ENCODE assay signal across 17 cellular contexts in genomic region chr9:36966371-36967097, GRCh38.
DNase-seq lines count a peak whose midpoint lies in the region; TF ChIP-seq lines count a peak whose summit lies in the region.
"Had no signal": no experiment of that assay in that cellular context is flagged by ENCODE, and none has a peak within 500 bp of the region (broad histone marks: within the 10 kb centered on the region; RNA-seq: fewer than 3 reads in every experiment).

No MANE protein-coding gene starts in this region.

- TF ChIP-seq CTCF in H9 (conservative IDR thresholded peaks at IDR 0.05) (no peak), SK-N-SH (IDR thresholded peaks at IDR 0.05) (no peak)

- no peak overlapping the region for H3T11ph ChIP-seq in H9 (ENCODE audit: low read length)

- H2BK15ac ChIP-seq in H9 (ENCODE audit: low read depth, low read length) (no peak overlapping the region), neuronal stem cell (ENCODE audit: low read length) (peak overlapping the region; percentile 31)

- no peak overlapping the region for H2BK20ac ChIP-seq in H9 (ENCODE audit: low read depth, low read length, poor library complexity, severe bottlenecking)

- H3K4me1 ChIP-seq in H9 (ENCODE audit: insufficient read depth, low read length) (no peaks in the 10 kb centered on the region), neuronal stem cell (ENCODE audit: control insufficient read depth in 2 of 2, insufficient read depth in 1 of 2, low read depth in 1 of 2, low read length in 2 of 2) (peaks cover 0 to 2% of the 10 kb centered on the region in 2 donors), SK-N-SH (ENCODE audit: control insufficient read depth in 1 of 2, insufficient read depth in 2 of 2, low read depth in 1 of 2, low read length in 1 of 2) (peaks cover 0 to 2% of the 10 kb centered on the region in 2 experiments; a peak in 1 of 4 replicates)

- H2BK5ac ChIP-seq in H9 (ENCODE audit: insufficient read length, low read length): no peak overlapping the region
- H2BK5ac ChIP-seq in neuronal stem cell (ENCODE audit: low read length): no peak overlapping the region

- H3K27ac ChIP-seq in H9 (ENCODE audit: insufficient read length, low read depth, low read length): no peak overlapping the region
- H3K27ac ChIP-seq in neuronal stem cell (replicated peaks; ENCODE audit: low read length): no peak overlapping the region
- no peak overlapping the region for H3K27ac ChIP-seq in SK-N-SH (ENCODE audit: low read depth in 2 of 2, low read length in 1 of 2)
- H3K27ac ChIP-seq: RWPE1 had no signal

- no peak overlapping the region for H2AFZ ChIP-seq in H9 (ENCODE audit: low read length)
- no peak overlapping the region for H2AFZ ChIP-seq in neuronal stem cell (ENCODE audit: low read length)
- H2AFZ ChIP-seq in SK-N-SH (ENCODE audit: low read depth): no peak overlapping the region

- H3K36me3 ChIP-seq in neuronal stem cell (replicated peaks in 1 of 2; ENCODE audit: control insufficient read depth in 2 of 2, insufficient read depth in 2 of 2, low read length in 2 of 2) (peaks cover 0 to 59% of the 10 kb centered on the region in 2 donors), SK-N-SH (replicated peaks in 1 of 2; ENCODE audit: control insufficient read depth in 1 of 2, insufficient read depth in 2 of 2, low read length in 1 of 2) (no peaks in the 10 kb centered on the region)

- H3K27ac Mint-ChIP-seq in H9: no peak overlapping the region
- H3K27ac Mint-ChIP-seq: CD4-positive, alpha-beta memory T cell had no signal

- TF ChIP-seq RAD21 in SK-N-SH (IDR thresholded peaks at IDR 0.05; ENCODE audit: low read length): no peak

- H2BK120ac ChIP-seq in H9 (ENCODE audit: low read depth, low read length, poor library complexity, severe bottlenecking): no peak overlapping the region
- H2BK120ac ChIP-seq in neuronal stem cell (ENCODE audit: low read depth, low read length): no peak overlapping the region

- no peaks in the 10 kb centered on the region for H3K9me2 ChIP-seq in SK-N-SH

- H3K18ac ChIP-seq in H9 (ENCODE audit: insufficient read length, low read depth, low read length): no peak overlapping the region
- peak overlapping the region; percentile 81 for H3K18ac ChIP-seq in neuronal stem cell (ENCODE audit: low read length)

- H3K23ac ChIP-seq in H9 (ENCODE audit: insufficient read length, low read depth, low read length) (no peak overlapping the region), neuronal stem cell (ENCODE audit: low read depth, low read length, poor library complexity) (peak overlapping the region; percentile 3)

- POLR2A ChIA-PET in SK-N-SH (lab: Yijun Ruan, JAX): no interaction called here

- no peak for TF ChIP-seq EP300 in SK-N-SH (IDR thresholded peaks at IDR 0.05; ENCODE audit: borderline replicate concordance in 1 of 2, low read depth in 1 of 2, low read length in 1 of 2)

- H3K14ac ChIP-seq in H9 (ENCODE audit: insufficient read depth, low read length) (no peak overlapping the region), neuronal stem cell (ENCODE audit: low read length) (peak overlapping the region; percentile 74)

- H3K79me1 ChIP-seq in H9 (ENCODE audit: insufficient read depth, low read depth, low read length, poor library complexity, severe bottlenecking): no peaks in the 10 kb centered on the region
- H3K79me1 ChIP-seq in neuronal stem cell (ENCODE audit: low read depth, low read length): no peaks in the 10 kb centered on the region

- H3K23me2 ChIP-seq in H9 (ENCODE audit: insufficient read length, low read depth, low read length, poor library complexity, severe bottlenecking): no peaks in the 10 kb centered on the region

- H3K4ac ChIP-seq in H9 (ENCODE audit: low read depth, low read length): no peak overlapping the region
- H3K4ac ChIP-seq in neuronal stem cell (ENCODE audit: low read length): no peak overlapping the region

- H3K4me2 ChIP-seq in H9 (ENCODE audit: insufficient read depth, insufficient read length, low read length) (no peak overlapping the region), neuronal stem cell (ENCODE audit: insufficient read depth, low read length, poor library complexity, severe bottlenecking) (no peak overlapping the region), SK-N-SH (no peak overlapping the region)

- no peak overlapping the region for H3K4me3 ChIP-seq in neuronal stem cell (ENCODE audit: low read length in 2 of 2)
- no peak overlapping the region for H3K4me3 ChIP-seq in SK-N-SH (ENCODE audit: low read depth in 2 of 2, low read length in 1 of 2)

- H4K8ac ChIP-seq in H9 (replicated peaks; ENCODE audit: insufficient read length, low read depth, low read length) (no peak overlapping the region), neuronal stem cell (ENCODE audit: low read depth, low read length) (no peak overlapping the region)

- H3K56ac ChIP-seq in H9 (ENCODE audit: insufficient read length, low read depth, low read length): no peak overlapping the region

- H3K9me3 ChIP-seq in H9 (ENCODE audit: control insufficient read depth, low read depth, low read length) (no peaks in the 10 kb centered on the region), neuronal stem cell (replicated peaks in 1 of 2; ENCODE audit: control insufficient read depth in 2 of 2, insufficient read depth in 1 of 2, low read depth in 1 of 2, low read length in 2 of 2) (no peaks in the 10 kb centered on the region), SK-N-SH (no peaks in the 10 kb centered on the region)

- H2BK12ac ChIP-seq in H9 (ENCODE audit: insufficient read length, low read depth, low read length): no peak overlapping the region
- no peak overlapping the region for H2BK12ac ChIP-seq in neuronal stem cell (ENCODE audit: low read length)

- H3K27me3 ChIP-seq in H9 (ENCODE audit: insufficient read depth, low read length): no peaks in the 10 kb centered on the region
- peaks cover 0 to 2% (median 0%) of the 10 kb centered on the region in 3 experiments for H3K27me3 ChIP-seq in neuronal stem cell (ENCODE audit: control insufficient read depth in 3 of 3, insufficient read depth in 3 of 3, low read depth in 1 of 3, low read length in 3 of 3)
- no peaks in the 10 kb centered on the region; the same call in 1 of the 2 replicates for H3K27me3 ChIP-seq in SK-N-SH (ENCODE audit: insufficient read depth)

- H3K9ac ChIP-seq in H9 (ENCODE audit: extremely low read depth, insufficient read length, low read length): no peak overlapping the region
- peak overlapping the region; percentile 50 for H3K9ac ChIP-seq in neuronal stem cell (ENCODE audit: low read depth, low read length, poor library complexity)
- no peak overlapping the region for H3K9ac ChIP-seq in SK-N-SH

- no peaks in the 10 kb centered on the region for H3K9me3 Mint-ChIP-seq in H9
- H3K9me3 Mint-ChIP-seq: CD4-positive, alpha-beta memory T cell had no signal

- CTCF ChIA-PET in SK-N-SH (lab: Yijun Ruan, JAX): interaction anchor here (2.6 kb wide), 1 partner anchor 8 kb away, joined by 12 read pairs; no protein-coding TSS in a partner anchor

- H3K27me3 Mint-ChIP-seq in H9 (ENCODE audit: low read depth): peaks cover 5% of the 10 kb centered on the region

- WGBS in H9 (ENCODE audit: extremely low coverage, insufficient read length, low lambda C conversion rate): no CpG with 5 or more reads among the region's 21 CpGs
- no CpG with 5 or more reads among the region's 21 CpGs for WGBS in neuronal stem cell (ENCODE audit: extremely low coverage in 2 of 2, insufficient read length in 2 of 2, insufficient replicate concordance in 1 of 2), 2 donors
- 74% methylated on average over 20 of the region's 21 CpGs for WGBS in SK-N-SH (ENCODE audit: low lambda C conversion rate)

- H3K36me3 Mint-ChIP-seq in H9 (ENCODE audit: insufficient read depth in 1 of 3, low read depth in 3 of 3): no peaks in the 10 kb centered on the region
- H3K36me3 Mint-ChIP-seq: CD4-positive, alpha-beta memory T cell had no signal

- no peak overlapping the region for H4K91ac ChIP-seq in H9 (ENCODE audit: insufficient read length, low read depth, low read length)
- H4K91ac ChIP-seq in neuronal stem cell (ENCODE audit: low read depth, low read length, poor library complexity): no peak overlapping the region

- H4K5ac ChIP-seq in H9 (ENCODE audit: insufficient read length, low read depth, low read length): no peak overlapping the region

- peak; percentile 17 for DNase-seq in CMK (ENCODE audit: low read depth)
- peak; percentile 20 for DNase-seq in H9
- DNase-seq in dermis blood vessel endothelial cell: peak; percentile 21
- DNase-seq in neuronal stem cell (ENCODE audit: low spot score): no peak
- no peak for DNase-seq in DMS 273 treated with DMSO at 0.1 percent for 48 hours (lab: John Stamatoyannopoulos, UW)
- no peak for DNase-seq in SK-N-SH
- no peak for DNase-seq in amygdala (lab: John Stamatoyannopoulos, UW)
- DNase-seq: ACHN; CD4-positive, alpha-beta memory T cell; DMS79; HCEC 1CT; NCI-H1436; NCI-H2029 treated with DMSO at 0.1 percent for 48 hours; NCI-H2171 treated with DMSO at 0.1 percent for 48 hours; NCI-H446 treated with DMSO at 0.1 percent for 48 hours; PC-3 had no signal

- peaks cover 6 to 11% of the 10 kb centered on the region in 2 experiments; a peak in 3 of 4 replicates for H3K4me1 Mint-ChIP-seq in H9
- H3K4me1 Mint-ChIP-seq: CD4-positive, alpha-beta memory T cell had no signal

- H2AK5ac ChIP-seq in H9 (ENCODE audit: insufficient read length, low read length) (no peak overlapping the region), neuronal stem cell (ENCODE audit: low read depth, low read length) (peak overlapping the region; percentile 73)

- no peaks in the 10 kb centered on the region for H3F3A ChIP-seq in SK-N-SH (replicated peaks; ENCODE audit: insufficient read depth)

- no peak overlapping the region for H3K4me3 Mint-ChIP-seq in H9
- H3K4me3 Mint-ChIP-seq: CD4-positive, alpha-beta memory T cell had no signal

- H4K20me1 ChIP-seq in H9 (ENCODE audit: control insufficient read depth, insufficient read depth, insufficient read length) (no peaks in the 10 kb centered on the region), SK-N-SH (ENCODE audit: insufficient read depth) (no peaks in the 10 kb centered on the region)

- H3K79me2 ChIP-seq in H9 (ENCODE audit: insufficient read depth, low read length): no peaks in the 10 kb centered on the region
- no peaks in the 10 kb centered on the region for H3K79me2 ChIP-seq in SK-N-SH (ENCODE audit: insufficient read depth)

TF ChIP-seq in SK-N-SH, 30 proteins besides CTCF, POLR2A, EP300 and RAD21:
- TF ChIP-seq YY1 (IDR thresholded peaks at IDR 0.05; ENCODE audit: low read depth): no peak
- TF ChIP-seq MXI1 (IDR thresholded peaks at IDR 0.05; ENCODE audit: low read depth, low read length): no peak
- TF ChIP-seq RFX5 (IDR thresholded peaks at IDR 0.05; ENCODE audit: low read length): no peak
- no peak for TF ChIP-seq SMC3 (IDR thresholded peaks at IDR 0.05; ENCODE audit: low read depth, low read length)
- no peak for TF ChIP-seq RCOR1 (IDR thresholded peaks at IDR 0.05; ENCODE audit: low read length)
- no peak for TF ChIP-seq TAF1 (IDR thresholded peaks at IDR 0.05; ENCODE audit: borderline replicate concordance, low read depth, low read length)
- TF ChIP-seq TEAD4 (IDR thresholded peaks at IDR 0.05; ENCODE audit: borderline replicate concordance, insufficient read depth): no peak
- TF ChIP-seq RXRA (IDR thresholded peaks at IDR 0.05; ENCODE audit: borderline replicate concordance, low read depth): no peak
- TF ChIP-seq GATA2 (CRISPR knock-in tag; IDR thresholded peaks at IDR 0.05): no peak
- no peak for TF ChIP-seq NFIC (IDR thresholded peaks at IDR 0.05; ENCODE audit: borderline replicate concordance)

Comparison
In these comparisons a context has a peak if more than half of its experiments do, and no peak if none do; other contexts are left out.
1. DNase-seq: peak in CMK (single experiment), H9 (single experiment) and dermis blood vessel endothelial cell (single experiment); none in neuronal stem cell (single experiment), DMS 273 treated with DMSO at 0.1 percent for 48 hours (single experiment), SK-N-SH (single experiment) and amygdala (0 of 56).